8 cellular contexts compared by ENCODE assay signal in the genomic region with DNA sequence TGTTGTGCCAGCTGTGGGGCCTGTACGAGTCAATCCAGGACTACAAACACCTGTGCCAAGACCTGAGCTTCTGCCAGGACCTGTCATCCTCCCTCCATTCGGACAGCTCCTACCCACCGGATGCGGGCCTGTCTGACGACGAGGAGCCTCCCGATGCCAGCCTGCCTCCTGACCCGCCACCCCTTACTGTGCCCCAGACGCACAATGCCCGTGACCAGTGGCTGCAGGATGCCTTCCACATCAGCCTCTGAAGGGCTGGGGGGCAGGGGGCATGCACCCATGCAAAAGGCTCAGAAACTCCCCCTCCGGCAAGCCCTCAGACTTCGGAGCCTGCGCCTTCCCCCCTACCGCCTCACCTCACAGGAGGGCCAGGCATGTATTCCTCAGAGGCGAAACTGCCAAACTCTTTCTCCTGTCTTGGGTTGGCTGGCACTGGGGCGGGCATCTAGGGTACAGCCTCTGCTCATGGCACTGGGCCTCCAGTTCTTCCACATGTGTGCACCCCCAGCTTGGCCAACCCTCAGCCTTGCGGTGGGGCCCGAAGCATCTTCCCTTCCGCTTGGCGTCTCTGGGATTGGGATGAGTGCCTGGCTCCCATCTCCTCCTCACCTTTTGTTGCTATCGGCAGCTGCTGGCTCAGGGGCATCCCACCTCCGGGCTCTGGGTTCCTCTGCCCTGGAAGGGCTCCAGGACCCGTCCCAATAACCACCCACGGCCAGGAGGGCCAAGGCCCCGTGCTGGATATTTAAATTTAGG. TPM values are rescaled to one million over a fixed set of nuclear protein-coding genes. Genes with fewer than 3 reads are reported as not detected.
DNase-seq lines count a peak whose midpoint lies in the region; ATAC-seq and TF ChIP-seq lines count a peak whose summit lies in the region.

No MANE protein-coding gene starts in this region.

- peak overlapping the region in 1 of 3 experiments; percentile 86; a peak in 1 of 7 replicates for H3K27ac Mint-ChIP-seq in H9
- H3K27ac Mint-ChIP-seq in WTC11: no peak overlapping the region

- peaks cover 38 to 59% of the 10 kb centered on the region in 2 experiments for H3K4me1 Mint-ChIP-seq in H9
- H3K4me1 Mint-ChIP-seq in WTC11: peaks cover 45% of the 10 kb centered on the region

- peaks cover 31% of the 10 kb centered on the region for H3K27me3 Mint-ChIP-seq in H9 (ENCODE audit: low read depth)
- H3K27me3 Mint-ChIP-seq in WTC11 (ENCODE audit: low read depth): peaks cover 36% of the 10 kb centered on the region

- intact Hi-C loops in heart right ventricle (cut with DNase I): loop anchor here in 8 of 10 donors (2.0 to 5.0 kb wide), 6 partner anchors 33 to 344 kb away; partner anchors contain the start of genes MAP3K11 (in 5 of the 8), PCNX3 (in 3 of the 8), C11orf68 (in 1 of the 8) and DRAP1 (in 1 of the 8)

- H3K27ac ChIP-seq in H9 (ENCODE audit: insufficient read length, low read depth, low read length) (no peak overlapping the region), heart right ventricle (peak overlapping the region; percentile 89 to 100 (median 96)), skin epidermis (peak overlapping the region in 20 of 21 experiments; percentile 56 to 99 (median 94))

- no peaks in the 10 kb centered on the region; the same call in 1 of the 2 replicates for H3K79me2 ChIP-seq in H9 (ENCODE audit: insufficient read depth, low read length)

- ATAC-seq in WTC11 (no peak), heart right ventricle (no peak), GM18502 (IDR thresholded peaks at IDR 0.05; ENCODE audit: poor library complexity, unreplicated experiment) (no peak)

- peak overlapping the region; percentile 44 for H3K4me2 ChIP-seq in H9 (ENCODE audit: insufficient read depth, insufficient read length, low read length)

- no peak overlapping the region for H4K8ac ChIP-seq in H9 (replicated peaks; ENCODE audit: insufficient read length, low read depth, low read length)

- no peak overlapping the region for H2AFZ ChIP-seq in H9 (ENCODE audit: low read length)

- no peak overlapping the region for H2BK120ac ChIP-seq in H9 (ENCODE audit: low read depth, low read length, poor library complexity, severe bottlenecking)

- H3K9me3 ChIP-seq in H9 (ENCODE audit: control insufficient read depth, low read depth, low read length): no peaks in the 10 kb centered on the region
- no peaks in the 10 kb centered on the region for H3K9me3 ChIP-seq in heart right ventricle

- H3K27me3 ChIP-seq in H9 (ENCODE audit: insufficient read depth, low read length) (peaks cover 8% of the 10 kb centered on the region; the same call in 1 of the 2 replicates), heart right ventricle (no peaks in the 10 kb centered on the region)

- H3K36me3 Mint-ChIP-seq in H9 (ENCODE audit: insufficient read depth in 1 of 3, low read depth in 3 of 3) (peaks cover 6 to 10% (median 9%) of the 10 kb centered on the region in 3 experiments; a peak in 5 of 7 replicates), WTC11 (no peaks in the 10 kb centered on the region)

- CTCF ChIA-PET in WTC11 (lab: Charles Lee): interaction anchor here (0.5 to 6.1 kb wide), 16 partner anchors 8 to 1280 kb away, joined by 3 to 270 read pairs (median 4); partner anchors contain the start of genes KCNK7, LTBP3, MUS81 and SCYL1

- no peak overlapping the region for H3K4ac ChIP-seq in H9 (ENCODE audit: low read depth, low read length)

- H2BK20ac ChIP-seq in H9 (ENCODE audit: low read depth, low read length, poor library complexity, severe bottlenecking): no peak overlapping the region

- no peak overlapping the region for H3K9ac ChIP-seq in H9 (ENCODE audit: extremely low read depth, insufficient read length, low read length)

- H3K4me1 ChIP-seq in H9 (ENCODE audit: insufficient read depth, low read length): no peaks in the 10 kb centered on the region; the same call in 1 of the 2 replicates
- H3K4me1 ChIP-seq in heart right ventricle: peaks cover 37 to 80% (median 75%) of the 10 kb centered on the region in 9 donors

- no peak overlapping the region for H2BK15ac ChIP-seq in H9 (ENCODE audit: low read depth, low read length)

- H3K9me3 Mint-ChIP-seq in H9: no peaks in the 10 kb centered on the region; a peak in 1 of 5 replicates
- no peaks in the 10 kb centered on the region for H3K9me3 Mint-ChIP-seq in WTC11

- DNase-seq in H9 (no peak), WTC11 (ENCODE audit: low spot score) (no peak), heart right ventricle (no peak), NCI-H510A treated with DMSO at 0.1 percent for 48 hours (lab: John Stamatoyannopoulos, UW) (no peak), NCI-H526 treated with DMSO at 0.1 percent for 48 hours (lab: John Stamatoyannopoulos, UW) (no peak), COLO829 (ENCODE audit: low spot score) (no peak)

- peaks cover 4% of the 10 kb centered on the region for H3K79me1 ChIP-seq in H9 (ENCODE audit: insufficient read depth, low read depth, low read length, poor library complexity, severe bottlenecking)

- no peak overlapping the region for H3T11ph ChIP-seq in H9 (ENCODE audit: low read length)

- peak overlapping the region; percentile 24 for H3K18ac ChIP-seq in H9 (ENCODE audit: insufficient read length, low read depth, low read length)

- H3K23ac ChIP-seq in H9 (ENCODE audit: insufficient read length, low read depth, low read length): no peak overlapping the region

- H2AK5ac ChIP-seq in H9 (ENCODE audit: insufficient read length, low read length): no peak overlapping the region

- POLR2A ChIA-PET in WTC11 (lab: Charles Lee): interaction anchor here (1.5 to 2.1 kb wide), 3 partner anchors 13 to 73 kb away, joined by 3 to 6 read pairs (median 4); partner anchors contain the start of gene SIPA1

- no peak overlapping the region for H4K5ac ChIP-seq in H9 (ENCODE audit: insufficient read length, low read depth, low read length)

- peaks cover 25% of the 10 kb centered on the region for H3K23me2 ChIP-seq in H9 (ENCODE audit: insufficient read length, low read depth, low read length, poor library complexity, severe bottlenecking)

- no peaks in the 10 kb centered on the region for H4K20me1 ChIP-seq in H9 (ENCODE audit: control insufficient read depth, insufficient read depth, insufficient read length)

- no peak for TF ChIP-seq CTCF in H9 (conservative IDR thresholded peaks at IDR 0.05)
- TF ChIP-seq CTCF in WTC11 (IDR thresholded peaks at IDR 0.05): no peak
- no peak for TF ChIP-seq CTCF in heart right ventricle (IDR thresholded peaks at IDR 0.05)

- no peak overlapping the region for H2BK5ac ChIP-seq in H9 (ENCODE audit: insufficient read length, low read length)

- no peak overlapping the region for H3K14ac ChIP-seq in H9 (ENCODE audit: insufficient read depth, low read length)

- peaks cover 0 to 7% (median 0%) of the 10 kb centered on the region in 9 donors for H3K36me3 ChIP-seq in heart right ventricle

- H3K4me3 Mint-ChIP-seq in H9 (peak overlapping the region; percentile 56 to 77), WTC11 (peak overlapping the region; percentile 65)

- no CpG with 5 or more reads among the region's 25 CpGs for WGBS in H9 (ENCODE audit: extremely low coverage, insufficient read length, low lambda C conversion rate)
- 24 to 32% methylated on average over 25 of the region's 25 CpGs for WGBS in heart right ventricle, 2 donors

- no peak overlapping the region for H3K56ac ChIP-seq in H9 (ENCODE audit: insufficient read length, low read depth, low read length)

- H2BK12ac ChIP-seq in H9 (ENCODE audit: insufficient read length, low read depth, low read length): no peak overlapping the region

- H3K4me3 ChIP-seq in heart right ventricle: peak overlapping the region; percentile 19 to 98 (median 84)
- peak overlapping the region; percentile 51 to 73 (median 70) for H3K4me3 ChIP-seq in skin epidermis

- no peak overlapping the region for H4K91ac ChIP-seq in H9 (ENCODE audit: insufficient read length, low read depth, low read length)

TF ChIP-seq in WTC11, 78 proteins besides CTCF, POLR2A, EP300 and RAD21 (continues in another document):
- TF ChIP-seq ZNF232 (CRISPR knock-in tag; IDR thresholded peaks at IDR 0.05) (no peak), ZNF425 (CRISPR knock-in tag; conservative IDR thresholded peaks at IDR 0.05) (no peak)

RNA-seq across cellular contexts. Expression of gene FAM89B, which starts 1.2 kb away (rescaled TPM):
- total RNA-seq in H9 (2021) (20.0 and 21.7 TPM in 2 replicates), WTC11 (2021) (13.3 to 17.5 TPM (median 16.7 TPM) in 3 replicates), heart right ventricle (10 to 100 TPM; 21.2 to 54.9 (median 29.2) TPM)
- polyA plus RNA-seq in heart right ventricle: 10 to 100 TPM; 42.0 to 55.7 TPM

RNA-seq across cellular contexts. Expression of gene EHBP1L1, which starts 2.3 kb away (rescaled TPM):
- total RNA-seq in H9 (2021) (13.8 and 14.5 TPM in 2 replicates), WTC11 (2021) (11.8 to 13.7 TPM (median 12.6 TPM) in 3 replicates), heart right ventricle (100 to 1,000 TPM in 1 of 10 donors, 10 to 100 TPM in 9; 42.9 to 113 (median 53.9) TPM)
- 10 to 100 TPM; 30.8 to 62.6 TPM for polyA plus RNA-seq in heart right ventricle

RNA-seq across cellular contexts. Expression of gene ZNRD2, which starts 3.3 kb away (rescaled TPM):
- 43.7 and 45.8 TPM in 2 replicates for total RNA-seq in H9 (2021)
- 54.8 to 70.9 TPM (median 55.7 TPM) in 3 replicates for total RNA-seq in WTC11 (2021)
- 10 to 100 TPM; 23.7 to 44.0 (median 26.3) TPM for total RNA-seq in heart right ventricle
- 10 to 100 TPM; 55.6 to 92.0 TPM for polyA plus RNA-seq in heart right ventricle

RNA-seq across cellular contexts. Expression of gene LTBP3, which starts 15.4 kb away (rescaled TPM):
- total RNA-seq in H9 (2021) (10.6 and 12.1 TPM in 2 replicates), WTC11 (2021) (15.9 to 23.6 TPM (median 20.7 TPM) in 3 replicates), heart right ventricle (10 to 100 TPM; 54.4 to 92.5 (median 72.8) TPM)
- polyA plus RNA-seq in heart right ventricle: 10 to 100 TPM; 42.7 to 79.7 TPM

RNA-seq across cellular contexts. Expression of gene KCNK7, which starts 22.0 kb away (rescaled TPM):
- total RNA-seq in H9 (2021) (1.8 and 2.8 TPM in 2 replicates), WTC11 (2021) (1.4 to 2.1 TPM (median 2.0 TPM) in 3 replicates), heart right ventricle (1 to 10 TPM in 2 of 10 donors, under 1 TPM in 6, not detected in 2; 0.22 to 1.5 (median 0.35) TPM)
- 1 to 10 TPM in 1 of 2 donors, under 1 TPM in 1; 0.48 to 1.4 TPM for polyA plus RNA-seq in heart right ventricle
